ENCODE assay signal across 33 cellular contexts in genomic region chr11:92589512-92589911, GRCh38.
"Had no signal": no experiment of that assay in that cellular context is flagged by ENCODE, and none has a peak within 500 bp of the region (broad histone marks: within the 10 kb centered on the region; RNA-seq: fewer than 3 reads in every experiment).

No MANE protein-coding gene starts in this region.

- H3K4me3 ChIP-seq: cardiac muscle cell had no signal

- H3K9me3 Mint-ChIP-seq: activated B cell treated with CpG ODN at 0.5 μM for 24 hours; activated CD4-positive, alpha-beta memory T cell treated with anti-CD3 and anti-CD28 coated beads for 36 hours; activated naive CD4-positive, alpha-beta T cell treated with anti-CD3 and anti-CD28 coated beads for 36 hours; activated naive CD8-positive, alpha-beta T cell treated with anti-CD3 and anti-CD28 coated beads, Interleukin-2, amount 50 U/mL, for 24 hours; activated T-cell treated with anti-CD3 and anti-CD28 coated beads, Interleukin-2, amount 50 U/mL, for 4 hours; activated T-helper 1 cell treated with anti-CD3 and anti-CD28 coated beads, Interleukin-12 subunit alpha, Interleukin-12 subunit beta, Interleukin-2, Interleukin-4 antibody, amounts not matched to agents 30 ng/mL and 10 ng/mL and 1 ng/mL, durations not matched to agents 14 hours and 24 hours and 36 hours had no signal

- H3K36me3 Mint-ChIP-seq: activated CD4-positive, alpha-beta memory T cell treated with anti-CD3 and anti-CD28 coated beads for 36 hours; activated naive CD8-positive, alpha-beta T cell had no signal

- H3K4me1 Mint-ChIP-seq: activated B cell treated with CpG ODN at 0.5 μM for 24 hours; activated naive CD8-positive, alpha-beta T cell treated with anti-CD3 and anti-CD28 coated beads, Interleukin-2, amount 50 U/mL, for 24 hours; central memory CD8-positive, alpha-beta T cell had no signal

- H3K9ac ChIP-seq: KMS-11 had no signal

- H3K36me3 ChIP-seq: cardiac muscle cell had no signal

- H3K4me2 ChIP-seq: KMS-11 had no signal

- H3K27ac ChIP-seq: cardiac muscle cell, KMS-11, VCaP had no signal

- H3K27me3 Mint-ChIP-seq: activated B cell treated with CpG ODN at 0.5 μM for 24 hours; activated CD4-positive, alpha-beta memory T cell treated with anti-CD3 and anti-CD28 coated beads for 36 hours; activated naive CD8-positive, alpha-beta T cell; activated naive CD8-positive, alpha-beta T cell treated with anti-CD3 and anti-CD28 coated beads, Interleukin-2, amount 50 U/mL, for 24 hours; central memory CD8-positive, alpha-beta T cell had no signal

- H3K27ac Mint-ChIP-seq: activated B cell treated with CpG ODN at 0.5 μM for 24 hours; activated CD4-positive, alpha-beta memory T cell treated with anti-CD3 and anti-CD28 coated beads for 36 hours; activated naive CD4-positive, alpha-beta T cell treated with anti-CD3 and anti-CD28 coated beads for 36 hours; activated naive CD8-positive, alpha-beta T cell; activated naive CD8-positive, alpha-beta T cell treated with anti-CD3 and anti-CD28 coated beads, Interleukin-2, amount 50 U/mL, for 24 hours; activated T-helper 1 cell treated with anti-CD3 and anti-CD28 coated beads, Interleukin-12 subunit alpha, Interleukin-12 subunit beta, Interleukin-2, Interleukin-4 antibody, amounts not matched to agents 30 ng/mL and 10 ng/mL and 1 ng/mL, durations not matched to agents 14 hours and 24 hours and 36 hours had no signal

- H3K27me3 ChIP-seq: cardiac muscle cell had no signal

- H3K4me3 Mint-ChIP-seq: activated B cell treated with CpG ODN at 0.5 μM for 24 hours; activated CD4-positive, alpha-beta memory T cell treated with anti-CD3 and anti-CD28 coated beads for 36 hours; activated naive CD4-positive, alpha-beta T cell treated with anti-CD3 and anti-CD28 coated beads for 36 hours; activated naive CD8-positive, alpha-beta T cell; activated naive CD8-positive, alpha-beta T cell treated with anti-CD3 and anti-CD28 coated beads, Interleukin-2, amount 50 U/mL, for 24 hours; activated T-cell treated with anti-CD3 and anti-CD28 coated beads, Interleukin-2, amount 50 U/mL, for 4 hours; activated T-helper 1 cell treated with anti-CD3 and anti-CD28 coated beads, Interleukin-12 subunit alpha, Interleukin-12 subunit beta, Interleukin-2, Interleukin-4 antibody, amounts not matched to agents 30 ng/mL and 10 ng/mL and 1 ng/mL, durations not matched to agents 14 hours and 24 hours and 36 hours; central memory CD8-positive, alpha-beta T cell had no signal

- DNase-seq: activated B cell treated with CpG ODN at 0.5 μM for 24 hours; activated CD4-positive, alpha-beta memory T cell treated with anti-CD3 and anti-CD28 coated beads for 36 hours; activated CD4-positive, alpha-beta T cell treated with anti-CD3 and anti-CD28 coated beads for 4 hours; activated CD4-positive, alpha-beta T cell treated with anti-CD3 and anti-CD28 coated beads, Interleukin-2, amount 50 U/mL, for 1 hour; activated CD4-positive, CD25-positive, alpha-beta regulatory T cell treated with anti-CD3 and anti-CD28 coated beads, Interleukin-2, amount 50 U/mL, for 72 hours; activated CD8-positive, alpha-beta memory T cell treated with anti-CD3 and anti-CD28 coated beads, Interleukin-2, amount 50 U/mL, for 4 hours; activated gamma-delta T cell treated with Interleukin-2 at 50 U/mL for 16 hours; activated naive CD4-positive, alpha-beta T cell treated with anti-CD3 and anti-CD28 coated beads for 36 hours; activated naive CD8-positive, alpha-beta T cell treated with anti-CD3 and anti-CD28 coated beads, Interleukin-2, amount 50 U/mL, for 24 hours; activated T-cell treated with anti-CD3 and anti-CD28 coated beads for 4 hours; activated T-cell treated with anti-CD3 and anti-CD28 coated beads, Interleukin-2, amount 50 U/mL, for 4 hours; anterior cingulate cortex; MM.1S; MV-4-11; NCI-H1092; NCI-H146; NCI-H187; NCI-H2029 treated with DMSO at 0.1 percent for 48 hours; NCI-H2107; NCI-H226; NCI-H446 treated with DMSO at 0.1 percent for 48 hours; NCI-H524; NCI-H82; Right ventricle myocardium superior; SW 1271; T-helper 1 cell; T-helper 9 cell had no signal
